Comparison of ENCODE assay signal across 20 cellular contexts in genomic region chr2:58974881-58975280, GRCh38.
"Had no signal": no experiment of that assay in that cellular context is flagged by ENCODE, and none has a peak within 500 bp of the region (broad histone marks: within the 10 kb centered on the region; RNA-seq: fewer than 3 reads in every experiment).

No MANE protein-coding gene starts in this region.

- H3K36me3 ChIP-seq: SJSA1 had no signal

- H3K4me3 ChIP-seq: SJSA1, SK-N-MC had no signal

- H3K27me3 ChIP-seq: SJSA1 had no signal

- H3K9me3 ChIP-seq: SJSA1 had no signal

- H3K4me1 ChIP-seq: SJSA1 had no signal

- H3K27ac ChIP-seq: SJSA1, SK-N-MC had no signal

- DNase-seq: KBM-7, MV-4-11, NCI-H1048, NCI-H1105 treated with DMSO at 0.1 percent for 48 hours, NCI-H146, NCI-H1694 treated with DMSO at 0.1 percent for 48 hours, NCI-H1930, NCI-H2107, NCI-H2171, NCI-H226, NCI-H446, NCI-H510A, NCI-H524 treated with DMSO at 0.1 percent for 48 hours, NCI-H69, NCI-H774, Right ventricle myocardium superior, RPMI8226, SIG-M5 had no signal
